ENCODE assay signal across 27 cellular contexts in the genomic region with DNA sequence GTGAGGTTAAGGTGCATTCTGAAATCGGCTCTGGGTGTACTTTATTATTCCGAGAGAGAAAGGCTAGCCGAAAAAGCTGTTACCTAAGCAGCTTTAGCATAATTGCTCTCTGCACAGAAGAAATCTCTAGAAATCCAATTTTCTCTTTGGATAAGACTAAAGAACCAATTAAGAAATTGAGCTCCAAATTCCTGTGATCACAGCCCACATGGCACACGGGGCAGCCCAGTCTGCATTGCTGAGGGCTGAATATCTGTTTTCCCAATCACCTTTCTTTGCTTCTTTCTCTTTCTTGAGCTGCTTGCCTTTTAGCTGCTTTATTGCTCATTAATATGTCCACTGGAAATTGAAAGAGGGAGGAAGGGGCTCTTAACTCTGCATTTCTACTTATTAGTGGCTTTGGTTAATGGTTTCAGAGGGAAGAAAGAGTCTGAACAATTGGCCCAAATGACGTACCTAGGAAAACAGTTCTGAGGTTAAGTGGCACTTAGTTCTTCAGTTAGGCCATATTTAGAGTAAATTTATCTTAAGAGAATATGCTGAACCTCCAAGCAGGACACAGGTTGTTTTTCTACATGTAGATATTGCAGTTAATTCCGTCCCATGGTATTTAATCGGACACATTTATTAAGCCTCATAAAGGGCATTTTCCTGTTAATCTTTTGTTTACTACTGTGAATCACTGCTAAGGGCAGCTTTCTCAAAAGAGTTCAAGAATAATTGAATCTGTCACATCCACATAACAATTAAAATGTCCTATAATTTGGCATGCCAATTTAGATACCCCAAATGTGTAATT.
"Had no signal": no experiment of that assay in that cellular context is flagged by ENCODE, and none has a peak within 500 bp of the region (broad histone marks: within the 10 kb centered on the region; RNA-seq: fewer than 3 reads in every experiment).

No MANE protein-coding gene starts in this region.

- H3K27me3 ChIP-seq: breast epithelium, esophagus muscularis mucosa, foreskin keratinocyte, neutrophil, sigmoid colon had no signal

- FAIRE-seq: small intestine, urothelium cell line had no signal

- H3K36me3 ChIP-seq: breast epithelium, neutrophil, thoracic aorta had no signal

- ATAC-seq: activated CD8-positive, alpha-beta T cell treated with anti-CD3 and anti-CD28 coated beads for 36 hours; activated naive CD8-positive, alpha-beta T cell treated with anti-CD3 and anti-CD28 coated beads, Interleukin-2, amount 50 U/mL, for 24 hours; foreskin keratinocyte; mucosa of descending colon; natural killer cell treated with Interleukin-12 subunit alpha and Interleukin-12 subunit beta and Interleukin-15 and Interleukin-18, amount 100 ng/mL, for 72 hours; stimulated activated effector memory CD8-positive, alpha-beta T cell treated with anti-CD3 and anti-CD28 coated beads, Interleukin-12 subunit alpha, Interleukin-12 subunit beta, amount 100 ng/mL, for 72 hours had no signal

- H3K4me1 Mint-ChIP-seq: activated B cell treated with CpG ODN at 0.5 μM for 24 hours; activated naive CD8-positive, alpha-beta T cell treated with anti-CD3 and anti-CD28 coated beads, Interleukin-2, amount 50 U/mL, for 24 hours; stimulated activated effector memory CD8-positive, alpha-beta T cell treated with anti-CD3 and anti-CD28 coated beads, Interleukin-12 subunit alpha, Interleukin-12 subunit beta, amount 100 ng/mL, for 72 hours had no signal

- H3K9me3 Mint-ChIP-seq: activated B cell treated with CpG ODN at 0.5 μM for 24 hours; activated CD8-positive, alpha-beta T cell treated with anti-CD3 and anti-CD28 coated beads for 36 hours; activated naive CD4-positive, alpha-beta T cell treated with anti-CD3 and anti-CD28 coated beads, Interleukin-2, amount 50 U/mL, for 24 hours; activated naive CD8-positive, alpha-beta T cell treated with anti-CD3 and anti-CD28 coated beads, Interleukin-2, amount 50 U/mL, for 24 hours; activated T-helper 2 cell treated with anti-CD3 and anti-CD28 coated beads, Interferon-gamma antibody, Interleukin-2, Interleukin-4, amounts not matched to agents 10 μg/mL and 5 μg/mL and 100 μg/mL, durations not matched to agents 14 hours and 24 hours and 36 hours; endodermal cell; natural killer cell treated with Interleukin-12 subunit alpha and Interleukin-12 subunit beta and Interleukin-15 and Interleukin-18, amount 100 ng/mL, for 72 hours; stimulated activated effector memory CD8-positive, alpha-beta T cell treated with anti-CD3 and anti-CD28 coated beads, Interleukin-12 subunit alpha, Interleukin-12 subunit beta, amount 100 ng/mL, for 72 hours; stimulated activated naive CD8-positive, alpha-beta T cell treated with anti-CD3 and anti-CD28 coated beads, Interleukin-15, Interleukin-2, amounts not matched to agents 100 ng/mL and 50 ng/mL, for 24 hours had no signal

- H3K4me1 ChIP-seq: breast epithelium, foreskin keratinocyte, left ventricle myocardium inferior, sigmoid colon had no signal

- H3K27me3 Mint-ChIP-seq: activated B cell treated with CpG ODN at 0.5 μM for 24 hours; activated CD8-positive, alpha-beta T cell treated with anti-CD3 and anti-CD28 coated beads for 36 hours; activated naive CD4-positive, alpha-beta T cell treated with anti-CD3 and anti-CD28 coated beads, Interleukin-2, amount 50 U/mL, for 24 hours; activated naive CD8-positive, alpha-beta T cell treated with anti-CD3 and anti-CD28 coated beads, Interleukin-2, amount 50 U/mL, for 24 hours; natural killer cell treated with Interleukin-12 subunit alpha and Interleukin-12 subunit beta and Interleukin-15 and Interleukin-18, amount 100 ng/mL, for 72 hours; stimulated activated naive CD8-positive, alpha-beta T cell treated with anti-CD3 and anti-CD28 coated beads, Interleukin-15, Interleukin-2, amounts not matched to agents 100 ng/mL and 50 ng/mL, for 24 hours had no signal

- H3K27ac ChIP-seq: breast epithelium, esophagus muscularis mucosa, foreskin keratinocyte, left ventricle myocardium inferior, neutrophil, sigmoid colon, thoracic aorta had no signal

- H3K27ac Mint-ChIP-seq: activated B cell treated with CpG ODN at 0.5 μM for 24 hours; activated CD8-positive, alpha-beta T cell treated with anti-CD3 and anti-CD28 coated beads for 36 hours; activated naive CD4-positive, alpha-beta T cell treated with anti-CD3 and anti-CD28 coated beads, Interleukin-2, amount 50 U/mL, for 24 hours; activated naive CD8-positive, alpha-beta T cell treated with anti-CD3 and anti-CD28 coated beads, Interleukin-2, amount 50 U/mL, for 24 hours; activated T-helper 2 cell treated with anti-CD3 and anti-CD28 coated beads, Interferon-gamma antibody, Interleukin-2, Interleukin-4, amounts not matched to agents 10 μg/mL and 5 μg/mL and 100 μg/mL, durations not matched to agents 14 hours and 24 hours and 36 hours; endodermal cell; natural killer cell treated with Interleukin-12 subunit alpha and Interleukin-12 subunit beta and Interleukin-15 and Interleukin-18, amount 100 ng/mL, for 72 hours; stimulated activated effector memory CD8-positive, alpha-beta T cell treated with anti-CD3 and anti-CD28 coated beads, Interleukin-12 subunit alpha, Interleukin-12 subunit beta, amount 100 ng/mL, for 72 hours; stimulated activated naive CD8-positive, alpha-beta T cell treated with anti-CD3 and anti-CD28 coated beads, Interleukin-15, Interleukin-2, amounts not matched to agents 100 ng/mL and 50 ng/mL, for 24 hours had no signal

- H3K9me3 ChIP-seq: breast epithelium, esophagus muscularis mucosa, left ventricle myocardium inferior, mucosa of descending colon, neutrophil, sigmoid colon, thoracic aorta had no signal

- H3K4me3 ChIP-seq: breast epithelium, esophagus muscularis mucosa, left ventricle myocardium inferior, lung, mucosa of descending colon, sigmoid colon, thoracic aorta had no signal

- DNase-seq: activated B cell treated with CpG ODN at 0.5 μM for 24 hours; activated CD4-positive, alpha-beta T cell treated with anti-CD3 and anti-CD28 coated beads, Interleukin-2, amount 50 U/mL, for 1 hour; activated CD8-positive, alpha-beta T cell treated with anti-CD3 and anti-CD28 coated beads for 36 hours; activated naive CD8-positive, alpha-beta T cell treated with anti-CD3 and anti-CD28 coated beads, Interleukin-2, amount 50 U/mL, for 24 hours; activated T-cell treated with anti-CD3 and anti-CD28 coated beads, Interleukin-2, amount 50 U/mL, for 48 hours; amygdala; central memory CD4-positive, alpha-beta T cell; endodermal cell; foreskin keratinocyte; left ventricle myocardium inferior; mesendoderm; mucosa of descending colon; sigmoid colon; small intestine; stimulated activated CD4-positive, alpha-beta T cell treated with anti-CD3 and anti-CD28 coated beads, Interleukin-4, amount 100 ng/mL, for 24 hours; trophoblast cell had no signal

- H3K4me3 Mint-ChIP-seq: activated B cell treated with CpG ODN at 0.5 μM for 24 hours; activated CD8-positive, alpha-beta T cell treated with anti-CD3 and anti-CD28 coated beads for 36 hours; activated naive CD4-positive, alpha-beta T cell treated with anti-CD3 and anti-CD28 coated beads, Interleukin-2, amount 50 U/mL, for 24 hours; activated naive CD8-positive, alpha-beta T cell treated with anti-CD3 and anti-CD28 coated beads, Interleukin-2, amount 50 U/mL, for 24 hours; endodermal cell; natural killer cell treated with Interleukin-12 subunit alpha and Interleukin-12 subunit beta and Interleukin-15 and Interleukin-18, amount 100 ng/mL, for 72 hours; stimulated activated effector memory CD8-positive, alpha-beta T cell treated with anti-CD3 and anti-CD28 coated beads, Interleukin-12 subunit alpha, Interleukin-12 subunit beta, amount 100 ng/mL, for 72 hours; stimulated activated naive CD8-positive, alpha-beta T cell treated with anti-CD3 and anti-CD28 coated beads, Interleukin-15, Interleukin-2, amounts not matched to agents 100 ng/mL and 50 ng/mL, for 24 hours had no signal
